In the genomic region with DNA sequence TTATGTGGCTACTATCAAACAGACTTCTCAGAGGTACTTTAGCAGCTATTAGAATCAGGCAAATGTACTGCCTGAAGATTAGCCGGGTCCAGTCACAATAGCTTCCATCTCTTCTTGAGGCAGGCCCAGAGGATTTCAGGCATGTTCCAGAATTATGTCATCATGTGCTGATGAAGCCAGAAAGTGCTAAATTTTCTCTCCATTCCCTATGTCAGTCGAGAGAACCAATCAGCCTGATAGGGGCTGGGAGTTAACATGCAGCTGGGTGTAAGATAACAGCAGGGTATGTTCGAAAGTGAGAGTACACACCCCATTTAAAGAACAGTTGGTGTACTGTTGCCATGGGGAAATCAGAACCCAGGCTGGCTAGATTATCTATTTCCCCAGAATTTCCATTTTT, we compare ENCODE assay signal across 16 cellular contexts. TPM values are rescaled to one million over a fixed set of nuclear protein-coding genes. Genes with fewer than 3 reads are reported as not detected.
A peak's percentile ranks its signal among the peaks of the same experiment; 100 is the strongest.
DNase-seq lines count a peak whose midpoint lies in the region; ATAC-seq, FAIRE-seq and TF ChIP-seq lines count a peak whose summit lies in the region.
"Had no signal": no experiment of that assay in that cellular context is flagged by ENCODE, and none has a peak within 500 bp of the region (broad histone marks: within the 10 kb centered on the region; RNA-seq: fewer than 3 reads in every experiment).

No MANE protein-coding gene starts in this region.

- H3K9me3 ChIP-seq in WERI-Rb-1 (ENCODE audit: severe bottlenecking): no peaks in the 10 kb centered on the region

- H3K23ac ChIP-seq in mesendoderm (ENCODE audit: low read length): no peak overlapping the region

- no peak overlapping the region for H2BK5ac ChIP-seq in mesendoderm (ENCODE audit: low read length)

- no peak overlapping the region for H2BK120ac ChIP-seq in mesendoderm (ENCODE audit: low read depth, low read length)

- no peak overlapping the region for H3K4me3 Mint-ChIP-seq in HFFc6

- H3K4me1 ChIP-seq in mesendoderm (ENCODE audit: control insufficient read depth, low read depth, low read length): no peaks in the 10 kb centered on the region

- H3K9me3 Mint-ChIP-seq in HFFc6: no peaks in the 10 kb centered on the region

- no peaks in the 10 kb centered on the region; the same call in 1 of the 2 replicates for H3K27me3 Mint-ChIP-seq in HFFc6 (ENCODE audit: insufficient read depth)

- H3K79me2 ChIP-seq in mesendoderm (ENCODE audit: control insufficient read depth, insufficient read depth, low read length): no peaks in the 10 kb centered on the region
- H3K79me2 ChIP-seq: hepatocyte had no signal

- no peak overlapping the region for H3K56ac ChIP-seq in mesendoderm (ENCODE audit: low read length)

- TF ChIP-seq POLR2A in GM12891 (IDR thresholded peaks at IDR 0.05; ENCODE audit: low read depth, low read length): no peak

- H2BK15ac ChIP-seq in mesendoderm (replicated peaks; ENCODE audit: low read depth): no peak overlapping the region

- peaks cover 40% of the 10 kb centered on the region for H3K4me1 Mint-ChIP-seq in HFFc6 (ENCODE audit: low read depth)

- no peaks in the 10 kb centered on the region for H3K36me3 ChIP-seq in WERI-Rb-1
- H3K36me3 ChIP-seq in mesendoderm (ENCODE audit: control insufficient read depth, insufficient read depth, low read length): no peaks in the 10 kb centered on the region

- no peak overlapping the region for H4K5ac ChIP-seq in mesendoderm (ENCODE audit: low read length)

- no peaks in the 10 kb centered on the region for H3K79me1 ChIP-seq in mesendoderm (ENCODE audit: low read length)

- H3K4ac ChIP-seq in mesendoderm (ENCODE audit: low read depth, low read length): no peak overlapping the region

- DNase-seq in GM12891 (ENCODE audit: insufficient read length, low spot score): no peak
- DNase-seq in HFFc6: no peak
- DNase-seq in WERI-Rb-1: peak; percentile 27
- DNase-seq in mesendoderm: peak; percentile 50
- no peak for DNase-seq in activated gamma-delta T cell treated with Interleukin-2 at 50 U/mL for 16 hours
- no peak for DNase-seq in activated CD4-positive, alpha-beta T cell treated with anti-CD3 and anti-CD28 coated beads, Interleukin-2, amount 50 U/mL, for 4 hours
- DNase-seq in GM13977 (ENCODE audit: low spot score): no peak
- DNase-seq: activated CD4-positive, alpha-beta T cell treated with anti-CD3 and anti-CD28 coated beads for 4 hours; activated naive CD4-positive, alpha-beta T cell treated with anti-CD3 and anti-CD28 coated beads, Interleukin-2, amount 50 U/mL, for 16 hours; cortex of kidney; NCI-H446 treated with DMSO at 0.1 percent for 48 hours; stimulated activated CD4-positive, alpha-beta T cell treated with anti-CD3 and anti-CD28 coated beads, Interleukin-12 subunit alpha, Interleukin-12 subunit beta, amount 100 ng/mL, for 4 hours had no signal

- no peak for ATAC-seq in HG03520 (IDR thresholded peaks at IDR 0.05; ENCODE audit: unreplicated experiment)

- H3K4me2 ChIP-seq in mesendoderm (ENCODE audit: low read length): no peak overlapping the region
- H3K4me2 ChIP-seq: hepatocyte had no signal

- TF ChIP-seq CTCF in HFFc6 (IDR thresholded peaks at IDR 0.05) (no peak), WERI-Rb-1 (IDR thresholded peaks at IDR 0.05; ENCODE audit: low read depth, low read length) (no peak), GM13977 (IDR thresholded peaks at IDR 0.05; ENCODE audit: extremely low read depth, insufficient read depth, missing control alignments) (no peak)

- no peak overlapping the region for H2AK5ac ChIP-seq in mesendoderm (ENCODE audit: low read length)

- no CpG with 5 or more reads among the region's 3 CpGs for WGBS in mesendoderm (ENCODE audit: extremely low coverage, insufficient coverage, low lambda C conversion rate)

- no peak overlapping the region for H4K8ac ChIP-seq in mesendoderm (ENCODE audit: low read depth, low read length)

- no peak overlapping the region for H3K18ac ChIP-seq in mesendoderm (ENCODE audit: low read length)

- H3K27ac Mint-ChIP-seq in HFFc6: peak overlapping the region; percentile 19

- H3K27me3 ChIP-seq in WERI-Rb-1 (ENCODE audit: insufficient read depth, low read depth, severe bottlenecking) (no peaks in the 10 kb centered on the region), mesendoderm (ENCODE audit: insufficient read depth, low read length, poor library complexity) (no peaks in the 10 kb centered on the region)
- H3K27me3 ChIP-seq: hepatocyte had no signal

- H3K27ac ChIP-seq in WERI-Rb-1: peak overlapping the region; percentile 5; the same call in 1 of the 2 replicates
- H3K27ac ChIP-seq in mesendoderm (ENCODE audit: low read depth, low read length): no peak overlapping the region
- H3K27ac ChIP-seq: C4-2B, hepatocyte, SK-N-MC had no signal

- H3K4me3 ChIP-seq in WERI-Rb-1 (ENCODE audit: low read depth, low read length) (no peak overlapping the region), mesendoderm (ENCODE audit: low read length) (no peak overlapping the region)
- H3K4me3 ChIP-seq: hepatocyte, SK-N-MC had no signal

- FAIRE-seq in GM12891 (lab: Jason Lieb, UNC): peak; percentile 16

- no peaks in the 10 kb centered on the region for H3K36me3 Mint-ChIP-seq in HFFc6 (ENCODE audit: low read depth)

- in situ Hi-C loops in GM13977 (cut with MboI; ENCODE audit: low pct_unique_long_range_greater_than_20kb, low sequenced_read_pairs, unreplicated experiment): no loop called here

- no peak overlapping the region for H3K9ac ChIP-seq in mesendoderm (ENCODE audit: low read length)

TF ChIP-seq in GM12891, 5 proteins besides CTCF, POLR2A, EP300 and RAD21:
- no peak for TF ChIP-seq TAF1 (IDR thresholded peaks at IDR 0.05; ENCODE audit: low read depth, low read length)
- TF ChIP-seq SPI1 (IDR thresholded peaks at IDR 0.05; ENCODE audit: low read depth, low read length): no peak
- no peak for TF ChIP-seq POU2F2 (IDR thresholded peaks at IDR 0.05; ENCODE audit: low read depth, low read length)
- no peak for TF ChIP-seq POLR2AphosphoS5 (IDR thresholded peaks at IDR 0.05; ENCODE audit: low read depth, low read length)
- no peak for TF ChIP-seq PAX5 (IDR thresholded peaks at IDR 0.05; ENCODE audit: insufficient read depth, low read length, severe bottlenecking)

RNA-seq across cellular contexts. Expression of gene MYH15, which starts 48.8 kb away (rescaled TPM):
- 0.24 TPM for polyA plus RNA-seq in GM12891 (2012; ENCODE audit: low read depth, missing spikeins)
- total RNA-seq in HFFc6 (2021; fragmentation: NEBNext Ultra II Directional; extraction: Animal tissue kit (Norgen Biotek cat#: 25700)): under 1 TPM; 0.19 to 0.59 (median 0.31) TPM
- 0.08 TPM for polyA plus RNA-seq in mesendoderm (2013, experiment 1 of 2)
- polyA plus RNA-seq in mesendoderm (2013, experiment 2 of 2): 0.07 TPM

Comparison
In these comparisons a context has a peak if more than half of its experiments do, and no peak if none do; other contexts are left out.
1. DNase-seq: peak in WERI-Rb-1 (single experiment) and mesendoderm (single experiment); none in GM12891 (single experiment), HFFc6 (single experiment), activated gamma-delta T cell treated with Interleukin-2 at 50 U/mL for 16 hours (single experiment), activated CD4-positive, alpha-beta T cell treated with anti-CD3 and anti-CD28 coated beads, Interleukin-2, amount 50 U/mL, for 4 hours (0 of 2) and GM13977 (single experiment).